ENCODE assay signal across 22 cellular contexts in the genomic region with DNA sequence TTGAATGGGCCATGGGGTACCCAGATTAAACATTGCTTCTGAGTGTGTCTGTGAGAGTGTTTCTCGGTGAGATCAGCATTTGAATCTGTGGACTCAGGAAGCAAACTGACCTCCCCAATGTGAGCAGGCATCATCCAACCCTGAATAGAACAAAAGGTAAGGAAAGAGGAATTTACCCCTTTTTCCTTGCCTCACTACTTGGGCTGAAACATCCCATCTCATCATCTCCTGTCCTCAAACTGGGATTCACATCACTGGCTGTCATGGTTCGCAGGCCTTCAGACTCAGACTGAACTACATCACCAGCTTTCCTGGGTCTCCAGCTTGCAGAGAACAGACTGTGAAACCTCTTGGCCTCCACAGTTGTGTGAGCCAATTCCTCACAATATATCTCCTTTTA. TPM values are rescaled to one million over a fixed set of nuclear protein-coding genes. Genes with fewer than 3 reads are reported as not detected.
"Had no signal": no experiment of that assay in that cellular context is flagged by ENCODE, and none has a peak within 500 bp of the region (broad histone marks: within the 10 kb centered on the region; RNA-seq: fewer than 3 reads in every experiment).

No MANE protein-coding gene starts in this region.

- DNase-seq: effector memory CD8-positive, alpha-beta T cell; head of caudate nucleus; left colon; left ventricle myocardium superior; lower lobe of right lung; naive thymus-derived CD8-positive, alpha-beta T cell; nephron progenitor cell; nucleus accumbens; right cardiac atrium; sigmoid colon; stimulated activated CD4-positive, alpha-beta T cell treated with anti-CD3 and anti-CD28 coated beads, Interleukin-2, amount 100 ng/mL, for 24 hours; stimulated activated CD4-positive, alpha-beta T cell treated with anti-CD3 and anti-CD28 coated beads, Interleukin-4, amount 100 ng/mL, for 4 hours; stimulated activated naive CD8-positive, alpha-beta T cell treated with anti-CD3 and anti-CD28 coated beads, Interleukin-15, Interleukin-2, amounts not matched to agents 100 U/mL and 50 U/mL, for 24 hours; substantia nigra; testis; tibial artery had no signal

- H3K4me3 ChIP-seq: coronary artery, lower lobe of right lung, prostate gland, sigmoid colon, testis, tibial artery had no signal

- FAIRE-seq: endometrium, frontal cortex, keratinocyte had no signal

RNA-seq across cellular contexts. Expression of a gene that starts 47.1 kb away (rescaled TPM):
- total RNA-seq: osteocyte had no signal
